ENCODE assay signal across 12 cellular contexts in the genomic region with DNA sequence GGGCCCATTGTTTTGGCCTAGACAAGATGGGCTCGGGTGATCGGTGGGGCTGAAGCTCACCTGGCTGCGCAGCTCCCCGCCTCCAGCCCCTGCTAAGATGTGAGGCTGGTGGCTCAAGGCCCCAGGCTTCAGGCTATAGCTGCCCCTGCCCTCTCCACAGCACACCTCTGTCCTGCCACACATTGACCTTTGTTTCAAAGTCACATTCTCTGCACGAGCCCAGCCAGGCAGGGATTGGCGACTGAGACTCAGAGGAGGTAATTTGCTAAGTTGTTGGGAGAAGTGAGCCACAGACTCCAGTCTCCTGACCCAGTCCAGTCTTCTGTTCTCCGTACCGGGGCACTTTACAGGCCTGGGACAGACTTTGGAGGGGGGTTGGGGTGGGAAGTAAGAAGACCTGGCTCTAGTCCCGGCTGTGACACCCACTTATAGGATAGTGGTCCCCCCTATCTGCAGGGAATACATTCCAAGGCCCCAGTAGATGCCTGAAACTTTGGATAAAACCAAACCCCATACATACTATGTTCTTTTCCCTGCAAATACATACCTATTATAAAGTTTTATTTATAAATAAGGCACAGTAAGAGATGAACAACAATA. TPM values are rescaled to one million over a fixed set of nuclear protein-coding genes. Genes with fewer than 3 reads are reported as not detected.
DNase-seq lines count a peak whose midpoint lies in the region; ATAC-seq and TF ChIP-seq lines count a peak whose summit lies in the region.
"Had no signal": no experiment of that assay in that cellular context is flagged by ENCODE, and none has a peak within 500 bp of the region (broad histone marks: within the 10 kb centered on the region; RNA-seq: fewer than 3 reads in every experiment).

No MANE protein-coding gene starts in this region.

- TF ChIP-seq POLR2A in testis (IDR thresholded peaks at IDR 0.05): no peak

- DNase-seq in RPMI7951 (ENCODE audit: low read depth): peak; percentile 28
- no peak for DNase-seq in testis
- DNase-seq in sciatic nerve (ENCODE audit: low spot score): no peak
- DNase-seq in midbrain (lab: John Stamatoyannopoulos, UW): no peak
- DNase-seq in PC-9: no peak
- DNase-seq: activated CD8-positive, alpha-beta memory T cell treated with anti-CD3 and anti-CD28 coated beads, Interleukin-2, amount 50 U/mL, for 48 hours; Karpas-422 had no signal

- peaks cover 8% of the 10 kb centered on the region for H3K27me3 Mint-ChIP-seq in dendritic cell treated with granulocyte-macrophage colony-stimulating factor and Interleukin-4, amounts not matched to agents 40 ng/mL and 50 ng/mL, for 4 days

- no peak overlapping the region for H2AFZ ChIP-seq in PC-9

- H3K4me3 ChIP-seq in mucosa of rectum (ENCODE audit: low read length in 2 of 2): no peak overlapping the region
- H3K4me3 ChIP-seq in testis: no peak overlapping the region
- H3K4me3 ChIP-seq in PC-9: no peak overlapping the region

- H3K4me1 Mint-ChIP-seq in dendritic cell treated with granulocyte-macrophage colony-stimulating factor and Interleukin-4, amounts not matched to agents 40 ng/mL and 50 ng/mL, for 4 days (ENCODE audit: low read depth): peaks cover 57% of the 10 kb centered on the region

- H3K36me3 Mint-ChIP-seq in dendritic cell treated with granulocyte-macrophage colony-stimulating factor and Interleukin-4, amounts not matched to agents 40 ng/mL and 50 ng/mL, for 4 days (ENCODE audit: low read depth): no peaks in the 10 kb centered on the region

- peak overlapping the region; percentile 77 for H3K27ac Mint-ChIP-seq in dendritic cell treated with granulocyte-macrophage colony-stimulating factor and Interleukin-4, amounts not matched to agents 40 ng/mL and 50 ng/mL, for 4 days

- peaks cover 10% of the 10 kb centered on the region for H3F3A ChIP-seq in PC-9 (ENCODE audit: insufficient read depth, low read depth)

- no peaks in the 10 kb centered on the region for H4K20me1 ChIP-seq in PC-9 (ENCODE audit: insufficient read depth)

- H3K4me2 ChIP-seq in PC-9: no peak overlapping the region

- no peaks in the 10 kb centered on the region for H3K9me3 ChIP-seq in mucosa of rectum (ENCODE audit: control insufficient read depth in 2 of 2, low read length in 2 of 2)
- H3K9me3 ChIP-seq in testis: no peaks in the 10 kb centered on the region
- no peaks in the 10 kb centered on the region for H3K9me3 ChIP-seq in PC-9 (ENCODE audit: insufficient read depth, low read depth)

- intact Hi-C loops in dendritic cell treated with granulocyte-macrophage colony-stimulating factor and Interleukin-4, amounts not matched to agents 40 ng/mL and 50 ng/mL, for 4 days (cut with micrococcal nuclease): no loop called here
- intact Hi-C loops in testis (cut with DNase I; ENCODE audit: low total_unique reads): no loop called here
- intact Hi-C loops in sciatic nerve (cut with DNase I): no loop called here
- intact Hi-C loops in PC-9 (cut with micrococcal nuclease; ENCODE audit: unreplicated experiment): no loop called here

- H3K4me1 ChIP-seq in mucosa of rectum (ENCODE audit: control insufficient read depth in 2 of 2, insufficient read depth in 2 of 2, low read length in 2 of 2) (peaks cover 25% of the 10 kb centered on the region in 2 donors), testis (peaks cover 74% of the 10 kb centered on the region), PC-9 (replicated peaks; ENCODE audit: insufficient read depth) (peaks cover 17% of the 10 kb centered on the region)

- H3K27me3 ChIP-seq in mucosa of rectum (ENCODE audit: control insufficient read depth in 2 of 2, insufficient read depth in 2 of 2, low read length in 2 of 2) (no peaks in the 10 kb centered on the region), testis (no peaks in the 10 kb centered on the region), PC-9 (ENCODE audit: insufficient read depth, low read depth) (no peaks in the 10 kb centered on the region)

- peak overlapping the region; percentile 55 to 67 for H3K27ac ChIP-seq in mucosa of rectum (ENCODE audit: low read depth in 2 of 2, low read length in 2 of 2)
- H3K27ac ChIP-seq in testis: peak overlapping the region; percentile 55 to 86
- no peak overlapping the region for H3K27ac ChIP-seq in PC-9

- no peak overlapping the region for H3K9ac ChIP-seq in mucosa of rectum (ENCODE audit: low read depth in 1 of 2, low read length in 2 of 2)

- TF ChIP-seq CTCF in testis (IDR thresholded peaks at IDR 0.05) (no peak), PC-9 (conservative IDR thresholded peaks at IDR 0.05) (no peak)

- BruUV-seq in PC-9 (replicated peaks; lab: Mats Ljungman, UMichigan): no TSS peak

- no peak overlapping the region for H3K4me3 Mint-ChIP-seq in dendritic cell treated with granulocyte-macrophage colony-stimulating factor and Interleukin-4, amounts not matched to agents 40 ng/mL and 50 ng/mL, for 4 days

- POLR2A ChIA-PET in PC-9 (lab: Charles Lee; ENCODE audit: unreplicated experiment): interaction anchor here (0.6 kb wide), 1 partner anchor 822 kb away, joined by 3 read pairs; no protein-coding TSS in a partner anchor

- no peaks in the 10 kb centered on the region for H3K9me2 ChIP-seq in PC-9 (ENCODE audit: insufficient read depth)

- H3K36me3 ChIP-seq in mucosa of rectum (ENCODE audit: control insufficient read depth in 2 of 2, insufficient read depth in 2 of 2, low read length in 2 of 2) (no peaks in the 10 kb centered on the region), testis (ENCODE audit: low read depth, missing control alignments) (no peaks in the 10 kb centered on the region), PC-9 (ENCODE audit: low read depth) (no peaks in the 10 kb centered on the region)

- ATAC-seq in GM18520 (IDR thresholded peaks at IDR 0.05; ENCODE audit: unreplicated experiment): no peak
- no peak for ATAC-seq in sciatic nerve

- H3K79me2 ChIP-seq in PC-9 (ENCODE audit: low read depth): no peaks in the 10 kb centered on the region

- CTCF ChIA-PET in PC-9 (lab: Charles Lee): interaction anchor here (0.5 kb wide), 1 partner anchor 268 kb away, joined by 4 read pairs; no protein-coding TSS in a partner anchor

- H3K9me3 Mint-ChIP-seq in dendritic cell treated with granulocyte-macrophage colony-stimulating factor and Interleukin-4, amounts not matched to agents 40 ng/mL and 50 ng/mL, for 4 days: no peaks in the 10 kb centered on the region

- WGBS in testis, 2 donors: 64 to 69% methylated on average over 1 to 9 of the region's 9 CpGs

RNA-seq across cellular contexts. Expression of a gene that starts 13.4 kb away (rescaled TPM):
- total RNA-seq in RPMI7951 (2014; rRNA removed; shearing (Covaris generic)): 58.6 and 67.6 TPM in 2 replicates
- total RNA-seq in testis (10 to 100 TPM; 71.2 to 87.0 TPM), sciatic nerve (215 TPM), PC-9 (2021) (0.08 TPM in 1 of 2 replicates, not detected in the other)
- polyA plus RNA-seq in testis (ENCODE audit: insufficient read depth, low read depth, low replicate concordance): 61.6 TPM

RNA-seq across cellular contexts. Expression of a gene that starts 24.3 kb away (rescaled TPM):
- 0.24 and 0.98 TPM in 2 replicates for total RNA-seq in RPMI7951 (2014; rRNA removed; shearing (Covaris generic))
- total RNA-seq in testis (1 to 10 TPM; 3.4 to 5.2 TPM), sciatic nerve (not detected), PC-9 (2021) (not detected in 2 replicates)
- 3.4 TPM for polyA plus RNA-seq in testis (ENCODE audit: insufficient read depth, low read depth, low replicate concordance)
- total RNA-seq: esophagus mucosa, pulmonary artery endothelial cell had no signal

RNA-seq across cellular contexts. Expression of a gene that starts 47.6 kb away (rescaled TPM):
- not detected in 2 replicates for total RNA-seq in RPMI7951 (2014; rRNA removed; shearing (Covaris generic))
- total RNA-seq in testis (under 1 TPM in 1 of 2 donors, not detected in 1; 0.12 TPM), sciatic nerve (not detected), PC-9 (2021) (0.25 TPM in 1 of 2 replicates, not detected in the other)
- not detected for polyA plus RNA-seq in testis (ENCODE audit: insufficient read depth, low read depth, low replicate concordance)
- total RNA-seq: esophagus mucosa, pulmonary artery endothelial cell had no signal

RNA-seq across cellular contexts. Expression of a gene that starts 55.9 kb away (rescaled TPM):
- total RNA-seq in RPMI7951 (2014; rRNA removed; shearing (Covaris generic)): 2.5 and 4.3 TPM in 2 replicates
- total RNA-seq in testis: 10 to 100 TPM in 1 of 2 donors, 1 to 10 TPM in 1; 4.3 to 15.7 TPM
- 25.4 TPM for polyA plus RNA-seq in testis (ENCODE audit: insufficient read depth, low read depth, low replicate concordance)
- total RNA-seq in sciatic nerve: 74.8 TPM
- 0.72 and 0.95 TPM in 2 replicates for total RNA-seq in PC-9 (2021)
- total RNA-seq: pulmonary artery endothelial cell had no signal

Comparison
In these comparisons a context has a peak if more than half of its experiments do, and no peak if none do; other contexts are left out.
1. RNA of a gene that starts 13.4 kb away (total RNA-seq): 215 TPM in sciatic nerve (single experiment), 71.2 to 87.0 TPM in testis and 58.6 to 67.6 TPM in RPMI7951; 0.08 TPM in PC-9; every median in the first group is over 10 times any median in the second.